Comparison of ENCODE assay signal across 12 cellular contexts in genomic region chr18:2780750-2781149, GRCh38.
"Had no signal": no experiment of that assay in that cellular context is flagged by ENCODE, and none has a peak within 500 bp of the region (broad histone marks: within the 10 kb centered on the region; RNA-seq: fewer than 3 reads in every experiment).

No MANE protein-coding gene starts in this region.

- ATAC-seq: heart right ventricle had no signal

- H3K4me3 ChIP-seq: colonic mucosa, heart right ventricle, left ventricle myocardium inferior, skin epidermis, transverse colon had no signal

- H3K36me3 ChIP-seq: colonic mucosa had no signal

- H3K4me1 ChIP-seq: colonic mucosa, heart right ventricle, left ventricle myocardium inferior, transverse colon had no signal

- H3K27me3 ChIP-seq: colonic mucosa, heart right ventricle, transverse colon had no signal

- H3K9me3 ChIP-seq: colonic mucosa, heart right ventricle, left ventricle myocardium inferior, transverse colon had no signal

- H3K27ac ChIP-seq: colonic mucosa, heart right ventricle, left ventricle myocardium inferior, skin epidermis, transverse colon had no signal

- DNase-seq: activated CD8-positive, alpha-beta memory T cell treated with anti-CD3 and anti-CD28 coated beads, Interleukin-2, amount 50 U/mL, for 48 hours; colonic mucosa; effector CD4-positive, alpha-beta T cell; heart right ventricle; left ventricle myocardium inferior; mesenchymal stem cell; posterior cingulate gyrus; substantia nigra; transverse colon had no signal

- FAIRE-seq: astrocyte, keratinocyte had no signal
